In genomic region chr14:22551597-22551982, GRCh38 we compare ENCODE assay signal across 14 cellular contexts. TPM values are rescaled to one million over a fixed set of nuclear protein-coding genes. Genes with fewer than 3 reads are reported as not detected.
DNase-seq lines count a peak whose midpoint lies in the region; ATAC-seq, FAIRE-seq and TF ChIP-seq lines count a peak whose summit lies in the region.
"Had no signal": no experiment of that assay in that cellular context is flagged by ENCODE, and none has a peak within 500 bp of the region (broad histone marks: within the 10 kb centered on the region; RNA-seq: fewer than 3 reads in every experiment).

No MANE protein-coding gene starts in this region.

- H3K27ac ChIP-seq in HUES6 (ENCODE audit: low read depth, low read length) (no peak overlapping the region), kidney (ENCODE audit: low read depth in 2 of 2, low read length in 2 of 2) (no peak overlapping the region)
- H3K27ac ChIP-seq: C4-2B, parathyroid adenoma, thoracic aorta had no signal

- intact Hi-C loops in kidney (cut with DNase I), result loop anchor here (10.0 kb wide), 1 partner anchor 157 kb away; no protein-coding TSS in a partner anchor

- peaks cover 72% of the 10 kb centered on the region for H3K36me3 Mint-ChIP-seq in activated CD8-positive, alpha-beta memory T cell treated with anti-CD3 and anti-CD28 coated beads, Interleukin-2, amount 10 ng/mL, durations not matched to agents 7 days and 5 days

- H3K27me3 ChIP-seq in HUES6 (ENCODE audit: control insufficient read depth, insufficient read depth, low read length), result no peaks in the 10 kb centered on the region

- peak overlapping the region; percentile 42 for H3K9ac ChIP-seq in HUES6 (ENCODE audit: low read length)
- no peak overlapping the region for H3K9ac ChIP-seq in kidney (ENCODE audit: low read length in 2 of 2)
- H3K9ac ChIP-seq: parathyroid adenoma had no signal

- H3K4me3 ChIP-seq in HUES6 (ENCODE audit: low read depth, low read length), result no peak overlapping the region
- no peak overlapping the region for H3K4me3 ChIP-seq in kidney (ENCODE audit: low read length in 2 of 2)
- H3K4me3 ChIP-seq: thoracic aorta had no signal

- peak overlapping the region; percentile 73 for H3K4me3 Mint-ChIP-seq in activated CD8-positive, alpha-beta memory T cell treated with anti-CD3 and anti-CD28 coated beads, Interleukin-2, amount 10 ng/mL, durations not matched to agents 7 days and 5 days

- H3K27me3 Mint-ChIP-seq in activated CD8-positive, alpha-beta memory T cell treated with anti-CD3 and anti-CD28 coated beads, Interleukin-2, amount 10 ng/mL, durations not matched to agents 7 days and 5 days, result peaks cover 3% of the 10 kb centered on the region

- no peaks in the 10 kb centered on the region for H3K9me3 Mint-ChIP-seq in activated CD8-positive, alpha-beta memory T cell treated with anti-CD3 and anti-CD28 coated beads, Interleukin-2, amount 10 ng/mL, durations not matched to agents 7 days and 5 days (ENCODE audit: low read depth)

- DNase-seq in Ammon's horn (ENCODE audit: low spot score) (peak; percentile 49), kidney (peak; percentile 74), glomerular visceral epithelial cell (ENCODE audit: extremely low spot score) (no peak), NCI-H526 treated with DMSO at 0.1 percent for 48 hours (lab: John Stamatoyannopoulos, UW) (no peak), RKO (ENCODE audit: low spot score) (no peak)
- DNase-seq in activated CD8-positive, alpha-beta memory T cell treated with anti-CD3 and anti-CD28 coated beads, Interleukin-2, amount 10 ng/mL, durations not matched to agents 7 days and 5 days, result no peak
- DNase-seq: H7, NCI-H510A treated with DMSO at 0.1 percent for 48 hours had no signal

- CTCF ChIA-PET in activated CD8-positive, alpha-beta memory T cell treated with anti-CD3 and anti-CD28 coated beads, Interleukin-2, amount 10 ng/mL, durations not matched to agents 7 days and 5 days (lab: Charles Lee), result interaction anchor here (0.9 to 18.6 kb wide), 11 partner anchors 10 to 691 kb away, joined by 3 to 642 read pairs (median 5); no protein-coding TSS in a partner anchor

- no peak for FAIRE-seq in kidney (lab: Jason Lieb, UNC)

- peaks cover 93% of the 10 kb centered on the region for H3K4me1 Mint-ChIP-seq in activated CD8-positive, alpha-beta memory T cell treated with anti-CD3 and anti-CD28 coated beads, Interleukin-2, amount 10 ng/mL, durations not matched to agents 7 days and 5 days

- H3K36me3 ChIP-seq in HUES6 (ENCODE audit: control insufficient read depth, insufficient read depth, low read length) (no peaks in the 10 kb centered on the region), kidney (ENCODE audit: control insufficient read depth in 1 of 2, insufficient read depth in 2 of 2, low read length in 2 of 2) (no peaks in the 10 kb centered on the region)
- H3K36me3 ChIP-seq: thoracic aorta had no signal

- peaks cover 40% of the 10 kb centered on the region for H3K4me1 ChIP-seq in HUES6 (ENCODE audit: control insufficient read depth, insufficient read depth, low read length)
- peaks cover 22 to 29% of the 10 kb centered on the region in 2 donors for H3K4me1 ChIP-seq in kidney (ENCODE audit: control insufficient read depth in 1 of 2, insufficient read depth in 1 of 2, low read depth in 1 of 2, low read length in 2 of 2)
- H3K4me1 ChIP-seq: parathyroid adenoma had no signal

- no peak for ATAC-seq in activated CD8-positive, alpha-beta memory T cell treated with anti-CD3 and anti-CD28 coated beads, Interleukin-2, amount 10 ng/mL, durations not matched to agents 7 days and 5 days
- no peak for ATAC-seq in HG03457 (IDR thresholded peaks at IDR 0.05; ENCODE audit: unreplicated experiment)
- ATAC-seq: SK-N-SH treated with all-trans-retinoic acid at 6 μM for 48 hours had no signal

- no peaks in the 10 kb centered on the region for H3K9me3 ChIP-seq in HUES6 (ENCODE audit: control insufficient read depth, insufficient read depth, low read depth, low read length)
- no peaks in the 10 kb centered on the region for H3K9me3 ChIP-seq in kidney (ENCODE audit: control insufficient read depth in 1 of 2, low read length in 2 of 2)
- H3K9me3 ChIP-seq: thoracic aorta had no signal

- H3K27ac Mint-ChIP-seq in activated CD8-positive, alpha-beta memory T cell treated with anti-CD3 and anti-CD28 coated beads, Interleukin-2, amount 10 ng/mL, durations not matched to agents 7 days and 5 days, result peak overlapping the region; percentile 99

- TF ChIP-seq CTCF in kidney (IDR thresholded peaks at IDR 0.05; ENCODE audit: borderline replicate concordance, extremely low read depth, insufficient read depth), result no peak

RNA-seq across cellular contexts. Expression of gene DAD1, which starts 37.4 kb away (rescaled TPM):
- total RNA-seq in activated CD8-positive, alpha-beta memory T cell treated with anti-CD3 and anti-CD28 coated beads, Interleukin-2, amount 10 ng/mL, durations not matched to agents 7 days and 5 days, result 100 to 1,000 TPM; 115 to 185 TPM
- 205 TPM for total RNA-seq in kidney
- 523 TPM for polyA plus RNA-seq in kidney (ENCODE audit: insufficient read depth, low read depth, low replicate concordance)

RNA-seq across cellular contexts. Expression of gene ABHD4, which starts 46.5 kb away (rescaled TPM):
- total RNA-seq in activated CD8-positive, alpha-beta memory T cell treated with anti-CD3 and anti-CD28 coated beads, Interleukin-2, amount 10 ng/mL, durations not matched to agents 7 days and 5 days, result 10 to 100 TPM; 11.8 to 13.8 TPM
- 34.1 TPM for total RNA-seq in kidney
- 45.2 TPM for polyA plus RNA-seq in kidney (ENCODE audit: insufficient read depth, low read depth, low replicate concordance)

Comparison
In these comparisons a context has a peak if more than half of its experiments do, and no peak if none do; other contexts are left out.
1. DNase-seq: peak in Ammon's horn (single experiment) and kidney (single experiment); none in activated CD8-positive, alpha-beta memory T cell treated with anti-CD3 and anti-CD28 coated beads, Interleukin-2, amount 10 ng/mL, durations not matched to agents 7 days and 5 days (single experiment), glomerular visceral epithelial cell (single experiment), NCI-H526 treated with DMSO at 0.1 percent for 48 hours (single experiment) and RKO (single experiment).